1 cellular context compared by ENCODE assay signal in the genomic region with DNA sequence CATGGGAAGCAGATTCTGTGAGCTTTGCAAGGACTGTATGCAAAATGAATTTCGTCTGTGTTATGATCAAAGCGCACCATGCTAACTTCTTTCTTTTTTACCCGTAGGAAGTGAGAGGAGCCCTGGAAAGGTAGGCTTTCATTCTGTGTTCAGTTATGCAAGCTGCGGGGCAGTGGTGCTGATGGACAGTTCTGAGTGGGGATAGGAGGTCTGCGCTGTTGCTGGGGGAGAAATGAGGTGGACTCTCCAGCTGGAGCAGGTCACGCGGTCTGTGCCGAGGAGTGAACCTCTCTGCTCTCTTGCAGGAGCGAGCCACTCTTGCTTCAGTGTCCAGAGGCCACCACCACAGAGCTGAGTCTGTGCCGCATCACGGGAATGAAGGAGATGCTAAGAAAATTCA.
TF ChIP-seq lines count a peak whose summit lies in the region.

No MANE protein-coding gene starts in this region.

TF ChIP-seq in HepG2, 621 proteins besides CTCF, POLR2A, EP300 and RAD21 (continued from another document):
- TF ChIP-seq, protein P1, sequence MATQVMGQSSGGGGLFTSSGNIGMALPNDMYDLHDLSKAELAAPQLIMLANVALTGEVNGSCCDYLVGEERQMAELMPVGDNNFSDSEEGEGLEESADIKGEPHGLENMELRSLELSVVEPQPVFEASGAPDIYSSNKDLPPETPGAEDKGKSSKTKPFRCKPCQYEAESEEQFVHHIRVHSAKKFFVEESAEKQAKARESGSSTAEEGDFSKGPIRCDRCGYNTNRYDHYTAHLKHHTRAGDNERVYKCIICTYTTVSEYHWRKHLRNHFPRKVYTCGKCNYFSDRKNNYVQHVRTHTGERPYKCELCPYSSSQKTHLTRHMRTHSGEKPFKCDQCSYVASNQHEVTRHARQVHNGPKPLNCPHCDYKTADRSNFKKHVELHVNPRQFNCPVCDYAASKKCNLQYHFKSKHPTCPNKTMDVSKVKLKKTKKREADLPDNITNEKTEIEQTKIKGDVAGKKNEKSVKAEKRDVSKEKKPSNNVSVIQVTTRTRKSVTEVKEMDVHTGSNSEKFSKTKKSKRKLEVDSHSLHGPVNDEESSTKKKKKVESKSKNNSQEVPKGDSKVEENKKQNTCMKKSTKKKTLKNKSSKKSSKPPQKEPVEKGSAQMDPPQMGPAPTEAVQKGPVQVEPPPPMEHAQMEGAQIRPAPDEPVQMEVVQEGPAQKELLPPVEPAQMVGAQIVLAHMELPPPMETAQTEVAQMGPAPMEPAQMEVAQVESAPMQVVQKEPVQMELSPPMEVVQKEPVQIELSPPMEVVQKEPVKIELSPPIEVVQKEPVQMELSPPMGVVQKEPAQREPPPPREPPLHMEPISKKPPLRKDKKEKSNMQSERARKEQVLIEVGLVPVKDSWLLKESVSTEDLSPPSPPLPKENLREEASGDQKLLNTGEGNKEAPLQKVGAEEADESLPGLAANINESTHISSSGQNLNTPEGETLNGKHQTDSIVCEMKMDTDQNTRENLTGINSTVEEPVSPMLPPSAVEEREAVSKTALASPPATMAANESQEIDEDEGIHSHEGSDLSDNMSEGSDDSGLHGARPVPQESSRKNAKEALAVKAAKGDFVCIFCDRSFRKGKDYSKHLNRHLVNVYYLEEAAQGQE (IDR thresholded peaks at IDR 0.05; ENCODE audit: borderline replicate concordance in 1 of 2, low read depth in 1 of 2, low read length in 2 of 2), result peak in 1 of 2 experiments; percentile 74; a peak in 3 of 4 replicates
TF ChIP-seq in HepG2: peak in this region for 1.
